In genomic region chr9:133758228-133758627, GRCh38 we compare ENCODE assay signal across 15 cellular contexts. TPM values are rescaled to one million over a fixed set of nuclear protein-coding genes. Genes with fewer than 3 reads are reported as not detected.
DNase-seq lines count a peak whose midpoint lies in the region; ATAC-seq and TF ChIP-seq lines count a peak whose summit lies in the region.
"Had no signal": no experiment of that assay in that cellular context is flagged by ENCODE, and none has a peak within 500 bp of the region (broad histone marks: within the 10 kb centered on the region; RNA-seq: fewer than 3 reads in every experiment).

No MANE protein-coding gene starts in this region.

- no peak overlapping the region for H3K9ac ChIP-seq in H9 (ENCODE audit: extremely low read depth, insufficient read length, low read length)

- no peaks in the 10 kb centered on the region for H4K20me1 ChIP-seq in H9 (ENCODE audit: control insufficient read depth, insufficient read depth, insufficient read length)

- H3K18ac ChIP-seq in H9 (ENCODE audit: insufficient read length, low read depth, low read length): no peak overlapping the region

- no peak overlapping the region for H2BK12ac ChIP-seq in H9 (ENCODE audit: insufficient read length, low read depth, low read length)

- DNase-seq in H9 (peak; percentile 15), adrenal gland (peak in 4 of 7 donors; percentile 1 to 50 (median 18)), thyroid gland (peak; percentile 57 to 71), chondrocyte (ENCODE audit: low spot score) (no peak), Caco-2 (no peak)
- no peak for DNase-seq in CD4-positive, alpha-beta T cell
- DNase-seq: DMS53, NCI-H1417 treated with DMSO at 0.1 percent for 48 hours, NCI-H2029, NCI-H2171 treated with DMSO at 0.1 percent for 48 hours, NCI-H510A, SHP77 treated with DMSO at 0.1 percent for 48 hours had no signal

- H4K8ac ChIP-seq in H9 (replicated peaks; ENCODE audit: insufficient read length, low read depth, low read length): no peak overlapping the region

- H2AFZ ChIP-seq in H9 (ENCODE audit: low read length): no peak overlapping the region

- H2AK5ac ChIP-seq in H9 (ENCODE audit: insufficient read length, low read length): no peak overlapping the region

- H3K27me3 ChIP-seq in H9 (ENCODE audit: insufficient read depth, low read length) (no peaks in the 10 kb centered on the region), adrenal gland (no peaks in the 10 kb centered on the region), thyroid gland (no peaks in the 10 kb centered on the region), Caco-2 (replicated peaks; ENCODE audit: control insufficient read depth, insufficient read depth, low read length) (no peaks in the 10 kb centered on the region)
- peaks cover 4% of the 10 kb centered on the region for H3K27me3 ChIP-seq in CD4-positive, alpha-beta T cell (ENCODE audit: control insufficient read depth, insufficient read depth, low read length)
- H3K27me3 ChIP-seq: Peyer's patch had no signal

- H3K4me1 Mint-ChIP-seq in H9 (peaks cover 2 to 6% of the 10 kb centered on the region in 2 experiments; a peak in 3 of 4 replicates), nephron (peaks cover 19% of the 10 kb centered on the region), chondrocyte (ENCODE audit: low read depth) (no peaks in the 10 kb centered on the region), Caco-2 (ENCODE audit: low read depth, unreplicated experiment) (peaks cover 16% of the 10 kb centered on the region)
- no peaks in the 10 kb centered on the region for H3K4me1 Mint-ChIP-seq in CD4-positive, alpha-beta T cell (ENCODE audit: low read depth)

- POLR2A ChIA-PET in CD4-positive, alpha-beta T cell (lab: Charles Lee): no interaction called here
- POLR2A ChIA-PET in Caco-2 (lab: Charles Lee): no interaction called here

- H2BK5ac ChIP-seq in H9 (ENCODE audit: insufficient read length, low read length): no peak overlapping the region

- H3K4me2 ChIP-seq in H9 (ENCODE audit: insufficient read depth, insufficient read length, low read length): no peak overlapping the region

- no peaks in the 10 kb centered on the region for H3K79me2 ChIP-seq in H9 (ENCODE audit: insufficient read depth, low read length)

- no peak overlapping the region; a peak in 1 of 7 replicates for H3K27ac Mint-ChIP-seq in H9
- H3K27ac Mint-ChIP-seq in nephron: peak overlapping the region; percentile 57 to 83 (median 67)
- H3K27ac Mint-ChIP-seq in CD4-positive, alpha-beta T cell: no peak overlapping the region
- H3K27ac Mint-ChIP-seq in chondrocyte (ENCODE audit: unreplicated experiment): no peak overlapping the region
- H3K27ac Mint-ChIP-seq in Caco-2 (ENCODE audit: unreplicated experiment): no peak overlapping the region

- H3K36me3 Mint-ChIP-seq in H9 (ENCODE audit: insufficient read depth in 1 of 3, low read depth in 3 of 3) (peaks cover 8 to 32% (median 16%) of the 10 kb centered on the region in 3 experiments; a peak in 6 of 7 replicates), nephron (ENCODE audit: low read depth) (peaks cover 26% of the 10 kb centered on the region), chondrocyte (ENCODE audit: low read depth) (peaks cover 7% of the 10 kb centered on the region), Caco-2 (ENCODE audit: insufficient read depth, unreplicated experiment) (peaks cover 65% of the 10 kb centered on the region)
- no peaks in the 10 kb centered on the region for H3K36me3 Mint-ChIP-seq in CD4-positive, alpha-beta T cell (ENCODE audit: low read depth)

- H3K27ac ChIP-seq in H9 (ENCODE audit: insufficient read length, low read depth, low read length): no peak overlapping the region
- no peak overlapping the region for H3K27ac ChIP-seq in adrenal gland
- peak overlapping the region; percentile 35 to 56 (median 53) for H3K27ac ChIP-seq in thyroid gland
- H3K27ac ChIP-seq in CD4-positive, alpha-beta T cell (ENCODE audit: low read depth, low read length): no peak overlapping the region
- H3K27ac ChIP-seq: Peyer's patch had no signal

- TF ChIP-seq POLR2A in adrenal gland (IDR thresholded peaks at IDR 0.05) (no peak), thyroid gland (IDR thresholded peaks at IDR 0.05) (no peak)

- H2BK15ac ChIP-seq in H9 (ENCODE audit: low read depth, low read length): no peak overlapping the region

- no peaks in the 10 kb centered on the region for H3K4me1 ChIP-seq in H9 (ENCODE audit: insufficient read depth, low read length)
- peaks cover 0 to 14% of the 10 kb centered on the region in 2 donors for H3K4me1 ChIP-seq in adrenal gland (replicated peaks in 1 of 2)
- H3K4me1 ChIP-seq in thyroid gland: peaks cover 16 to 26% of the 10 kb centered on the region in 2 donors
- peaks cover 12% of the 10 kb centered on the region for H3K4me1 ChIP-seq in Caco-2
- H3K4me1 ChIP-seq: Peyer's patch had no signal

- intact Hi-C loops in adrenal gland (cut with DNase I): no loop called here
- intact Hi-C loops in thyroid gland (cut with DNase I): no loop called here
- intact Hi-C loops in CD4-positive, alpha-beta T cell (cut with DNase I, micrococcal nuclease): no loop called here
- intact Hi-C loops in Caco-2 (cut with micrococcal nuclease; ENCODE audit: unreplicated experiment): no loop called here

- H3K36me3 ChIP-seq in adrenal gland (replicated peaks in 1 of 2): peaks cover 0 to 1% of the 10 kb centered on the region in 2 donors
- H3K36me3 ChIP-seq in thyroid gland: no peaks in the 10 kb centered on the region
- H3K36me3 ChIP-seq in Caco-2 (ENCODE audit: control insufficient read depth, insufficient read depth, low read length): no peaks in the 10 kb centered on the region; the same call in 1 of the 2 replicates

- H3K56ac ChIP-seq in H9 (ENCODE audit: insufficient read length, low read depth, low read length): no peak overlapping the region

- ATAC-seq in CD4-positive, alpha-beta T cell (ENCODE audit: poor library complexity): no peak
- ATAC-seq: HCT116 had no signal

- H4K5ac ChIP-seq in H9 (ENCODE audit: insufficient read length, low read depth, low read length): no peak overlapping the region

- H3K79me1 ChIP-seq in H9 (ENCODE audit: insufficient read depth, low read depth, low read length, poor library complexity, severe bottlenecking): no peaks in the 10 kb centered on the region

- H3K9me3 Mint-ChIP-seq in H9: peaks cover 21 to 22% of the 10 kb centered on the region in 2 experiments
- peaks cover 12% of the 10 kb centered on the region for H3K9me3 Mint-ChIP-seq in nephron
- no peaks in the 10 kb centered on the region for H3K9me3 Mint-ChIP-seq in CD4-positive, alpha-beta T cell
- no peaks in the 10 kb centered on the region for H3K9me3 Mint-ChIP-seq in chondrocyte (ENCODE audit: low read depth)
- peaks cover 10% of the 10 kb centered on the region for H3K9me3 Mint-ChIP-seq in Caco-2 (ENCODE audit: unreplicated experiment)

- H3K4me3 Mint-ChIP-seq in H9: no peak overlapping the region
- no peak overlapping the region for H3K4me3 Mint-ChIP-seq in nephron
- no peak overlapping the region for H3K4me3 Mint-ChIP-seq in CD4-positive, alpha-beta T cell
- no peak overlapping the region for H3K4me3 Mint-ChIP-seq in chondrocyte (ENCODE audit: unreplicated experiment)
- no peak overlapping the region for H3K4me3 Mint-ChIP-seq in Caco-2 (ENCODE audit: unreplicated experiment)

- no peaks in the 10 kb centered on the region for H3K9me3 ChIP-seq in H9 (ENCODE audit: control insufficient read depth, low read depth, low read length)
- H3K9me3 ChIP-seq in adrenal gland (replicated peaks in 1 of 3): no peaks in the 10 kb centered on the region
- H3K9me3 ChIP-seq in thyroid gland: no peaks in the 10 kb centered on the region
- H3K9me3 ChIP-seq in CD4-positive, alpha-beta T cell (ENCODE audit: control insufficient read depth, low read length): no peaks in the 10 kb centered on the region
- no peaks in the 10 kb centered on the region for H3K9me3 ChIP-seq in Caco-2
- H3K9me3 ChIP-seq: Peyer's patch had no signal

- no peaks in the 10 kb centered on the region for H3K23me2 ChIP-seq in H9 (ENCODE audit: insufficient read length, low read depth, low read length, poor library complexity, severe bottlenecking)

- H2BK20ac ChIP-seq in H9 (ENCODE audit: low read depth, low read length, poor library complexity, severe bottlenecking): no peak overlapping the region

- CTCF ChIA-PET in CD4-positive, alpha-beta T cell (lab: Charles Lee): no interaction called here
- CTCF ChIA-PET in Caco-2 (lab: Charles Lee): interaction anchor here (0.5 kb wide), 1 partner anchor 178 kb away, joined by 8 read pairs; no protein-coding TSS in a partner anchor

- no peak overlapping the region for H3K23ac ChIP-seq in H9 (ENCODE audit: insufficient read length, low read depth, low read length)

- peaks cover 22% of the 10 kb centered on the region for H3K27me3 Mint-ChIP-seq in H9 (ENCODE audit: low read depth)
- H3K27me3 Mint-ChIP-seq in nephron (ENCODE audit: low read depth): peaks cover 6% of the 10 kb centered on the region
- H3K27me3 Mint-ChIP-seq in CD4-positive, alpha-beta T cell: peaks cover 21% of the 10 kb centered on the region
- H3K27me3 Mint-ChIP-seq in chondrocyte (ENCODE audit: low read depth): no peaks in the 10 kb centered on the region
- H3K27me3 Mint-ChIP-seq in Caco-2 (ENCODE audit: insufficient read depth, unreplicated experiment): no peaks in the 10 kb centered on the region

- no peak overlapping the region for H3K14ac ChIP-seq in H9 (ENCODE audit: insufficient read depth, low read length)

- H3K4ac ChIP-seq in H9 (ENCODE audit: low read depth, low read length): no peak overlapping the region

- no peak overlapping the region for H4K91ac ChIP-seq in H9 (ENCODE audit: insufficient read length, low read depth, low read length)

- no peak overlapping the region for H3T11ph ChIP-seq in H9 (ENCODE audit: low read length)

- BruUV-seq in Caco-2 (replicated peaks; lab: Mats Ljungman, UMichigan): no TSS peak

- H2BK120ac ChIP-seq in H9 (ENCODE audit: low read depth, low read length, poor library complexity, severe bottlenecking): no peak overlapping the region

- no CpG with 5 or more reads among the region's 7 CpGs for WGBS in H9 (ENCODE audit: extremely low coverage, insufficient read length, low lambda C conversion rate)
- 58 to 74% (median 65%) methylated on average over 5 to 7 of the region's 7 CpGs for WGBS in adrenal gland, 4 donors
- WGBS in thyroid gland, 2 donors: 17 to 41% methylated on average over 7 of the region's 7 CpGs

- H3K4me3 ChIP-seq in adrenal gland: no peak overlapping the region
- no peak overlapping the region for H3K4me3 ChIP-seq in thyroid gland (replicated peaks in 1 of 3)
- no peak overlapping the region for H3K4me3 ChIP-seq in Caco-2 (ENCODE audit: low read depth, low read length)
- H3K4me3 ChIP-seq: Peyer's patch had no signal

- no peak for TF ChIP-seq CTCF in H9 (conservative IDR thresholded peaks at IDR 0.05)
- no peak for TF ChIP-seq CTCF in adrenal gland (IDR thresholded peaks at IDR 0.05)
- TF ChIP-seq CTCF in nephron (IDR thresholded peaks at IDR 0.05; ENCODE audit: unreplicated experiment in 3 of 3): no peak
- no peak for TF ChIP-seq CTCF in thyroid gland (IDR thresholded peaks at IDR 0.05)
- no peak for TF ChIP-seq CTCF in CD4-positive, alpha-beta T cell (IDR thresholded peaks at IDR 0.05)
- no peak for TF ChIP-seq CTCF in chondrocyte (IDR thresholded peaks at IDR 0.05)
- no peak for TF ChIP-seq CTCF in Caco-2 (IDR thresholded peaks at IDR 0.05; ENCODE audit: insufficient read depth in 1 of 2, low read depth in 1 of 2, low read length in 1 of 2, severe bottlenecking in 1 of 2, unreplicated experiment in 1 of 2)

RNA-seq across cellular contexts. Expression of gene SARDH, which starts 20.1 kb away (rescaled TPM):
- 5.3 TPM in 2 replicates for total RNA-seq in H9 (2021)
- total RNA-seq in adrenal gland: 1 to 10 TPM; 1.5 to 9.6 (median 3.4) TPM
- polyA plus RNA-seq in adrenal gland: 1 to 10 TPM in 2 of 3 donors, under 1 TPM in 1; 0.81 to 6.8 (median 3.0) TPM
- 1 to 10 TPM in 3 of 4 donors, not detected in 1; 2.2 to 6.2 (median 3.3) TPM for total RNA-seq in thyroid gland
- total RNA-seq in CD4-positive, alpha-beta T cell: 10 to 100 TPM; 17.7 to 18.5 TPM
- 0.74 to 1.2 TPM in 2 of 3 replicates, not detected in the other for total RNA-seq in chondrocyte
- total RNA-seq in Caco-2 (2022): 0.36 and 0.37 TPM in 2 replicates

Comparison
In these comparisons a context has a peak if more than half of its experiments do, and no peak if none do; other contexts are left out.
1. DNase-seq: peak in H9 (single experiment), adrenal gland (4 of 7) and thyroid gland (2 of 2); none in CD4-positive, alpha-beta T cell (0 of 10), chondrocyte (single experiment) and Caco-2 (0 of 2).
2. H3K27ac ChIP-seq: peak in thyroid gland (3 of 3); none in H9 (single experiment), adrenal gland (0 of 5) and CD4-positive, alpha-beta T cell (single experiment).
3. H3K27ac Mint-ChIP-seq: peak in nephron (3 of 3); none in H9 (0 of 3), CD4-positive, alpha-beta T cell (single experiment), chondrocyte (single experiment) and Caco-2 (single experiment).